8 cellular contexts compared by ENCODE assay signal in the genomic region with DNA sequence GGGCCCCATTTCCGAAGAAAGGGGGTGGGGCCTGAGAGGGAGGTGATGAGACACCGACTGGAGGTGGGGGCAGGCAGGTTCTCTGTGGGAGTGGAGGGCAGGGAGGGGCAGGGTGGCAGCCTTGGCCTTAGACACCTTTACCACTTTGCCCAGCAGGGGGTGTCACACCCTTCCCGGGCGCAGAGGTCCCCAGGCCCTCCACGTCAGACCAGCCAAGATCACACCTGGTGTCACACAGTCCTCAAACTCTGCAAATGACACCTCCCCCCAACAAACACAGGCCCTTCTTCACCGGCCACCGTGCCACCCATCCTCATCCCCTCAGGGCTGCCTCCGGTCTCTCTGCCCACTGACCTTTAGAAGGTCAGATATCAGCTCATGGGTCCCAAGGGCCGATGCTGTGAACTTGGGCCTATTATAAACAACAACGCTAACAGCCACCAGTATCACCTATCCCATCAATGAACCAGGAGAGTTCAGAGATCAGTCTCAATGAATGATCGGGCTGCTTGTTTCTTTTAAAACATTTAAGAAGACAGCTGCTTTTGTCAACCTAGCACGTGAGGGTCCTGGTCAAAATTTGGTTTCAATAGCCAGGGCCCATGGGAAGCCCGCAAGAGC.
DNase-seq lines count a peak whose midpoint lies in the region; ATAC-seq and TF ChIP-seq lines count a peak whose summit lies in the region.

No MANE protein-coding gene starts in this region.

- POLR2A ChIA-PET in Panc1 (lab: Charles Lee) = no interaction called here

- DNase-seq in NCI-H1436 (lab: John Stamatoyannopoulos, UW) (peak; percentile 46), NCI-H1436 treated with DMSO at 0.1 percent for 48 hours (lab: John Stamatoyannopoulos, UW) (no peak), Panc1 (ENCODE audit: low read depth, low spot score) (peak; percentile 15), kidney tubule cell (ENCODE audit: low spot score) (peak; percentile 79), ureter (ENCODE audit: low spot score) (no peak)
- peak; percentile 87 for DNase-seq in activated effector memory CD4-positive, alpha-beta T cell treated with anti-CD3 and anti-CD28 coated beads, Interleukin-2, amount 50 U/mL, for 16 hours
- DNase-seq in stimulated activated CD8-positive, alpha-beta memory T cell treated with anti-CD3 and anti-CD28 coated beads, Interleukin-15, amount 100 ng/mL, for 24 hours (ENCODE audit: low read depth) = peak; percentile 26

- no peaks in the 10 kb centered on the region for H3K9me3 ChIP-seq in Panc1 (ENCODE audit: control insufficient read depth, insufficient read depth, low read depth, low read length)

- H3K27ac ChIP-seq in Panc1 (ENCODE audit: low read length) = 0 out of 2 replicates have a peak overlapping the region, but pooled peaks have one; percentile 7

- peak; percentile 39; the same call in 1 of the 2 replicates for ATAC-seq in Panc1
- ATAC-seq in HG03175 (IDR thresholded peaks at IDR 0.05; ENCODE audit: unreplicated experiment) = no peak

- in situ Hi-C loops in Panc1 (cut with HindIII; ENCODE audit: low pct_unique_long_range_greater_than_20kb, low sequenced_read_pairs) = no loop called here

- intact Hi-C loops in Panc1 (cut with micrococcal nuclease; ENCODE audit: unreplicated experiment) = loop anchor here (5.0 kb wide), 3 partner anchors 100 to 250 kb away; no protein-coding TSS in a partner anchor

- no peak; the same call in 1 of the 2 replicates for TF ChIP-seq CTCF in Panc1 (IDR thresholded peaks at IDR 0.05)

- CTCF ChIA-PET in Panc1 (lab: Charles Lee) = interaction anchor here (0.7 to 0.9 kb wide), 3 partner anchors 8 to 256 kb away, joined by 3 read pairs; no protein-coding TSS in a partner anchor

- no peaks in the 10 kb centered on the region for H3K27me3 ChIP-seq in Panc1 (ENCODE audit: control insufficient read depth, insufficient read depth, low read length)

- no TSS peak for BruUV-seq in Panc1 (replicated peaks; lab: Mats Ljungman, UMichigan)

- no peaks in the 10 kb centered on the region for H3K36me3 ChIP-seq in Panc1 (ENCODE audit: control insufficient read depth, insufficient read depth, low read length)

- no peak overlapping the region for H3K4me3 ChIP-seq in Panc1 (ENCODE audit: low read depth in 2 of 2, low read length in 2 of 2)

- H3K4me1 ChIP-seq in Panc1 (ENCODE audit: control insufficient read depth, insufficient read depth, low read length) = peaks cover 21% of the 10 kb centered on the region

Comparison
In these comparisons a context has a peak if more than half of its experiments do, and no peak if none do; other contexts are left out.
1. DNase-seq: peak in NCI-H1436 (single experiment), Panc1 (single experiment), activated effector memory CD4-positive, alpha-beta T cell treated with anti-CD3 and anti-CD28 coated beads, Interleukin-2, amount 50 U/mL, for 16 hours (single experiment), kidney tubule cell (single experiment) and stimulated activated CD8-positive, alpha-beta memory T cell treated with anti-CD3 and anti-CD28 coated beads, Interleukin-15, amount 100 ng/mL, for 24 hours (single experiment); none in NCI-H1436 treated with DMSO at 0.1 percent for 48 hours (single experiment) and ureter (single experiment).